ENCODE assay signal across 15 cellular contexts in genomic region chr3:105364113-105364512, GRCh38. TPM values are rescaled to one million over a fixed set of nuclear protein-coding genes. Genes with fewer than 3 reads are reported as not detected.
DNase-seq lines count a peak whose midpoint lies in the region; ATAC-seq, FAIRE-seq and TF ChIP-seq lines count a peak whose summit lies in the region.
"Had no signal": no experiment of that assay in that cellular context is flagged by ENCODE, and none has a peak within 500 bp of the region (broad histone marks: within the 10 kb centered on the region; RNA-seq: fewer than 3 reads in every experiment).

No MANE protein-coding gene starts in this region.

- no peak for TF ChIP-seq POLR2A in HCT116 (IDR thresholded peaks at IDR 0.05; ENCODE audit: borderline replicate concordance, extremely low read depth, insufficient read depth, insufficient read length)

- TF ChIP-seq EP300 in SK-N-SH (IDR thresholded peaks at IDR 0.05; ENCODE audit: borderline replicate concordance in 1 of 2, low read depth in 1 of 2, low read length in 1 of 2) = peak in 1 of 2 experiments; percentile 59; a peak in 2 of 4 replicates

- H3K27me3 Mint-ChIP-seq in osteocyte (ENCODE audit: unreplicated experiment) = no peaks in the 10 kb centered on the region
- H3K27me3 Mint-ChIP-seq in CD8-positive, alpha-beta memory T cell = peaks cover 7 to 11% of the 10 kb centered on the region in 2 donors

- H3K4me1 ChIP-seq in HCT116 (ENCODE audit: control insufficient read depth in 1 of 2, insufficient read depth in 2 of 2, low read length in 2 of 2) = peaks cover 4 to 48% of the 10 kb centered on the region in 2 experiments; a peak in 3 of 4 replicates
- peaks cover 0 to 36% of the 10 kb centered on the region in 2 experiments; a peak in 3 of 4 replicates for H3K4me1 ChIP-seq in SK-N-SH (ENCODE audit: control insufficient read depth in 1 of 2, insufficient read depth in 2 of 2, low read depth in 1 of 2, low read length in 1 of 2)
- H3K4me1 ChIP-seq in CD8-positive, alpha-beta memory T cell (ENCODE audit: insufficient read depth, low read length) = peaks cover 16% of the 10 kb centered on the region
- H3K4me1 ChIP-seq in pancreas = peaks cover 0 to 3% (median 0%) of the 10 kb centered on the region in 3 donors

- peak overlapping the region; percentile 98 for H3K4me2 ChIP-seq in HCT116 (ENCODE audit: low read length)
- peak overlapping the region; percentile 84 for H3K4me2 ChIP-seq in SK-N-SH

- no peaks in the 10 kb centered on the region for H3K9me3 Mint-ChIP-seq in osteocyte (ENCODE audit: unreplicated experiment)
- no peaks in the 10 kb centered on the region for H3K9me3 Mint-ChIP-seq in CD8-positive, alpha-beta memory T cell
- no peaks in the 10 kb centered on the region for H3K9me3 Mint-ChIP-seq in activated naive CD4-positive, alpha-beta T cell treated with anti-CD3 and anti-CD28 coated beads, Interleukin-2, amount 50 U/mL, for 72 hours
- H3K9me3 Mint-ChIP-seq: activated T-helper 2 cell treated with anti-CD3 and anti-CD28 coated beads, Interferon-gamma antibody, Interleukin-2, Interleukin-4, amounts not matched to agents 10 μg/mL and 5 μg/mL and 100 μg/mL, durations not matched to agents 14 hours and 24 hours and 36 hours; naive thymus-derived CD8-positive, alpha-beta T cell had no signal

- H3K4me1 Mint-ChIP-seq in osteocyte (ENCODE audit: unreplicated experiment) = peaks cover 51% of the 10 kb centered on the region
- peaks cover 22 to 31% (median 26%) of the 10 kb centered on the region in 3 donors for H3K4me1 Mint-ChIP-seq in CD8-positive, alpha-beta memory T cell

- peak overlapping the region; percentile 99 for H3K27ac Mint-ChIP-seq in osteocyte (ENCODE audit: unreplicated experiment)
- H3K27ac Mint-ChIP-seq in CD8-positive, alpha-beta memory T cell = no peak overlapping the region
- H3K27ac Mint-ChIP-seq in activated naive CD4-positive, alpha-beta T cell treated with anti-CD3 and anti-CD28 coated beads, Interleukin-2, amount 50 U/mL, for 72 hours = no peak overlapping the region
- H3K27ac Mint-ChIP-seq: activated T-helper 2 cell treated with anti-CD3 and anti-CD28 coated beads, Interferon-gamma antibody, Interleukin-2, Interleukin-4, amounts not matched to agents 10 μg/mL and 5 μg/mL and 100 μg/mL, durations not matched to agents 14 hours and 24 hours and 36 hours; naive thymus-derived CD8-positive, alpha-beta T cell had no signal

- H4K20me1 ChIP-seq in HCT116 (ENCODE audit: insufficient read depth) (no peaks in the 10 kb centered on the region), SK-N-SH (ENCODE audit: insufficient read depth) (no peaks in the 10 kb centered on the region)
- H4K20me1 ChIP-seq: BLaER1 treated with 17β-estradiol and CSF1 and Interleukin-3, amounts not matched to agents 10 nM and 100 nM had no signal

- WGBS in SK-N-SH (ENCODE audit: low lambda C conversion rate) = 40% methylated on average over 5 of the region's 5 CpGs
- 78 to 82% methylated on average over 5 of the region's 5 CpGs for WGBS in pancreas, 2 donors

- no peaks in the 10 kb centered on the region for H3K9me3 ChIP-seq in HCT116 (ENCODE audit: control insufficient read depth in 1 of 2, insufficient read depth in 1 of 2, low read depth in 1 of 2, low read length in 2 of 2)
- H3K9me3 ChIP-seq in SK-N-SH = no peaks in the 10 kb centered on the region
- H3K9me3 ChIP-seq in CD8-positive, alpha-beta memory T cell (ENCODE audit: low read length) = no peaks in the 10 kb centered on the region
- H3K9me3 ChIP-seq in pancreas = no peaks in the 10 kb centered on the region
- H3K9me3 ChIP-seq: suprapubic skin had no signal

- CTCF ChIA-PET in HCT116 (lab: Charles Lee) (no interaction called here), SK-N-SH (lab: Yijun Ruan, JAX) (interaction anchor here (0.6 to 2.9 kb wide), 5 partner anchors 8 to 767 kb away, joined by 3 to 20 read pairs (median 3); no protein-coding TSS in a partner anchor)
- CTCF ChIA-PET in CD8-positive, alpha-beta memory T cell (lab: Charles Lee) = no interaction called here

- peak overlapping the region; percentile 24 for H3K4me3 Mint-ChIP-seq in osteocyte (ENCODE audit: unreplicated experiment)
- H3K4me3 Mint-ChIP-seq in CD8-positive, alpha-beta memory T cell = no peak overlapping the region

- TF ChIP-seq RAD21 in HCT116 (IDR thresholded peaks at IDR 0.05; ENCODE audit: low read depth) = no peak
- TF ChIP-seq RAD21 in SK-N-SH (IDR thresholded peaks at IDR 0.05; ENCODE audit: low read length) = no peak

- BruUV-seq in HCT116 (replicated peaks; lab: Mats Ljungman, UMichigan) = no TSS peak

- no peaks in the 10 kb centered on the region for H3K36me3 Mint-ChIP-seq in osteocyte (ENCODE audit: unreplicated experiment)
- H3K36me3 Mint-ChIP-seq in CD8-positive, alpha-beta memory T cell = peaks cover 0 to 11% (median 0%) of the 10 kb centered on the region in 3 donors
- H3K36me3 Mint-ChIP-seq in activated naive CD4-positive, alpha-beta T cell treated with anti-CD3 and anti-CD28 coated beads, Interleukin-2, amount 50 U/mL, for 72 hours = peaks cover 0 to 8% of the 10 kb centered on the region in 2 donors
- H3K36me3 Mint-ChIP-seq: naive thymus-derived CD8-positive, alpha-beta T cell had no signal

- H3K9ac ChIP-seq in HCT116 (ENCODE audit: low read length) (0 out of 2 replicates have a peak overlapping the region, but pooled peaks have one; percentile 86), SK-N-SH (peak overlapping the region; percentile 94; the same call in 1 of the 2 replicates)
- H3K9ac ChIP-seq: BLaER1 treated with 17β-estradiol and CSF1 and Interleukin-3, amounts not matched to agents 10 nM and 100 nM had no signal

- peaks cover 51% of the 10 kb centered on the region for H3F3A ChIP-seq in SK-N-SH (replicated peaks; ENCODE audit: insufficient read depth)

- no peak for FAIRE-seq in pancreas (lab: Jason Lieb, UNC)

- H3K27me3 ChIP-seq in HCT116 (ENCODE audit: insufficient read depth, low read length) (no peaks in the 10 kb centered on the region), SK-N-SH (ENCODE audit: insufficient read depth) (no peaks in the 10 kb centered on the region), pancreas (no peaks in the 10 kb centered on the region)
- no peaks in the 10 kb centered on the region for H3K27me3 ChIP-seq in CD8-positive, alpha-beta memory T cell (ENCODE audit: insufficient read depth, low read length, poor library complexity, severe bottlenecking)
- H3K27me3 ChIP-seq: suprapubic skin had no signal

- no peak for TF ChIP-seq CTCF in HCT116 (IDR thresholded peaks at IDR 0.05 in 2 of 3, conservative IDR thresholded peaks at IDR 0.05 in 1 of 3; ENCODE audit: borderline replicate concordance in 1 of 3, insufficient read depth in 1 of 3, low read depth in 2 of 3, low read length in 2 of 3)
- no peak for TF ChIP-seq CTCF in SK-N-SH (IDR thresholded peaks at IDR 0.05)
- TF ChIP-seq CTCF in osteocyte (IDR thresholded peaks at IDR 0.05) = peak; percentile 6
- no peak for TF ChIP-seq CTCF in pancreas (IDR thresholded peaks at IDR 0.05)

- intact Hi-C loops in HCT116 (cut with micrococcal nuclease) = loop anchor here (10.0 kb wide), 1 partner anchor 379 kb away; no protein-coding TSS in a partner anchor
- intact Hi-C loops in pancreas (cut with DNase I) = loop anchor here in 1 of 3 donors (10.0 kb wide), 1 partner anchor 769 kb away; no protein-coding TSS in a partner anchor

- POLR2A ChIA-PET in HCT116 (lab: Charles Lee) = no interaction called here
- POLR2A ChIA-PET in SK-N-SH (lab: Yijun Ruan, JAX) = no interaction called here
- POLR2A ChIA-PET in CD8-positive, alpha-beta memory T cell (lab: Charles Lee) = no interaction called here

- no peak overlapping the region for H3K27ac ChIP-seq in HCT116 (ENCODE audit: low read depth, low read length)
- H3K27ac ChIP-seq in SK-N-SH (ENCODE audit: low read depth in 2 of 2, low read length in 1 of 2) = peak overlapping the region in 1 of 2 experiments; percentile 97; a peak in 2 of 4 replicates
- H3K27ac ChIP-seq in epithelial cell of prostate = peak overlapping the region; percentile 97
- H3K27ac ChIP-seq in CD8-positive, alpha-beta memory T cell (ENCODE audit: low read depth, low read length) = no peak overlapping the region
- no peak overlapping the region for H3K27ac ChIP-seq in pancreas
- H3K27ac ChIP-seq: BLaER1 treated with 17β-estradiol and CSF1 and Interleukin-3, amounts not matched to agents 10 nM and 100 nM; suprapubic skin had no signal

- H3K4me3 ChIP-seq in HCT116 (replicated peaks in 1 of 2; ENCODE audit: low read depth in 1 of 2, low read length in 2 of 2) = peak overlapping the region in 1 of 2 experiments; percentile 91; a peak in 1 of 4 replicates
- peak overlapping the region in 1 of 2 experiments; percentile 9; a peak in 1 of 4 replicates for H3K4me3 ChIP-seq in SK-N-SH (ENCODE audit: low read depth in 2 of 2, low read length in 1 of 2)
- H3K4me3 ChIP-seq in CD8-positive, alpha-beta memory T cell (ENCODE audit: low read length) = no peak overlapping the region
- no peak overlapping the region for H3K4me3 ChIP-seq in pancreas
- H3K4me3 ChIP-seq: BLaER1 treated with 17β-estradiol and CSF1 and Interleukin-3, amounts not matched to agents 10 nM and 100 nM; suprapubic skin had no signal

- DNase-seq in HCT116 (ENCODE audit: low read depth, low spot score) (no peak), SK-N-SH (no peak), epithelial cell of prostate (ENCODE audit: low read depth, low spot score) (no peak), osteocyte (ENCODE audit: extremely low spot score, unreplicated experiment) (no peak), pancreas (no peak)
- DNase-seq in CD8-positive, alpha-beta memory T cell = no peak
- no peak for DNase-seq in activated naive CD4-positive, alpha-beta T cell treated with anti-CD3 and anti-CD28 coated beads, Interleukin-2, amount 50 U/mL, for 72 hours (ENCODE audit: low spot score in 2 of 2)
- DNase-seq: DMS153; naive thymus-derived CD8-positive, alpha-beta T cell; NCI-H446; retina had no signal

- no peaks in the 10 kb centered on the region for H3K36me3 ChIP-seq in HCT116 (ENCODE audit: control insufficient read depth in 1 of 2, insufficient read depth in 2 of 2, low read length in 2 of 2)
- H3K36me3 ChIP-seq in SK-N-SH (replicated peaks in 1 of 2; ENCODE audit: control insufficient read depth in 1 of 2, insufficient read depth in 2 of 2, low read length in 1 of 2) = no peaks in the 10 kb centered on the region
- no peaks in the 10 kb centered on the region for H3K36me3 ChIP-seq in CD8-positive, alpha-beta memory T cell (ENCODE audit: insufficient read depth, low read length)
- no peaks in the 10 kb centered on the region for H3K36me3 ChIP-seq in pancreas
- H3K36me3 ChIP-seq: BLaER1 treated with 17β-estradiol and CSF1 and Interleukin-3, amounts not matched to agents 10 nM and 100 nM; suprapubic skin had no signal

- no peaks in the 10 kb centered on the region for H3K9me2 ChIP-seq in HCT116 (ENCODE audit: insufficient read depth)
- H3K9me2 ChIP-seq in SK-N-SH = no peaks in the 10 kb centered on the region

- ATAC-seq in HCT116 = no peak
- ATAC-seq in activated naive CD4-positive, alpha-beta T cell treated with anti-CD3 and anti-CD28 coated beads, Interleukin-2, amount 50 U/mL, for 72 hours = no peak
- ATAC-seq in pancreas = no peak
- ATAC-seq in GM19351 (IDR thresholded peaks at IDR 0.05; ENCODE audit: unreplicated experiment) = no peak
- ATAC-seq: naive thymus-derived CD8-positive, alpha-beta T cell had no signal

- H3K79me2 ChIP-seq in HCT116 (ENCODE audit: insufficient read depth, low read length) (peaks cover 23% of the 10 kb centered on the region), SK-N-SH (ENCODE audit: insufficient read depth) (peaks cover 24% of the 10 kb centered on the region)

- RAD21 ChIA-PET in HCT116 (lab: Charles Lee; ENCODE audit: low non-redundant PET in 1 of 2, low total read pairs in 2 of 2, uncharacterized antibody in 2 of 2, unreplicated experiment in 2 of 2) = no interaction called here

- H2AFZ ChIP-seq in HCT116 (ENCODE audit: low read depth, low read length, poor library complexity, severe bottlenecking) = peak overlapping the region; percentile 99
- 0 out of 2 replicates have a peak overlapping the region, but pooled peaks have one; percentile 66 for H2AFZ ChIP-seq in SK-N-SH (ENCODE audit: low read depth)

RNA-seq across cellular contexts. Expression of gene ALCAM, which starts 2.6 kb away (rescaled TPM):
- total RNA-seq in HCT116 (2021; ENCODE audit: unreplicated experiment) = 56.7 TPM
- polyA plus RNA-seq in HCT116 (2012) = 41.7 and 41.9 TPM in 2 replicates
- 58.3 and 87.2 TPM in 2 replicates for polyA plus RNA-seq in SK-N-SH (2012; rRNA removed)
- polyA plus RNA-seq in SK-N-SH (2012; cell fraction: cytosol; rRNA removed) = 80.1 and 85.7 TPM in 2 replicates
- polyA plus RNA-seq in SK-N-SH (2012; cell fraction: nucleus; rRNA removed) = 46.5 and 91.5 TPM in 2 replicates
- 242 and 253 TPM in 2 replicates for total RNA-seq in osteocyte
- total RNA-seq in CD8-positive, alpha-beta memory T cell = 10 to 100 TPM; 26.1 to 26.9 TPM
- polyA plus RNA-seq in CD8-positive, alpha-beta memory T cell = 6.4 TPM
- total RNA-seq in activated naive CD4-positive, alpha-beta T cell treated with anti-CD3 and anti-CD28 coated beads, Interleukin-2, amount 50 U/mL, for 72 hours = 10 to 100 TPM; 17.4 to 18.8 TPM
- 10 to 100 TPM; 21.1 to 42.1 (median 27.6) TPM for total RNA-seq in pancreas
- polyA plus RNA-seq in pancreas = 10 to 100 TPM; 14.4 to 36.8 TPM

Comparison
In these comparisons a context has a peak if more than half of its experiments do, and no peak if none do; other contexts are left out.
1. Of the 11 proteins assayed by ChIP-seq in both SK-N-SH and HCT116: peak only in SK-N-SH: JUND; only in HCT116: none; in both: none; in neither: 10.